In genomic region chr6:31827286-31828079, GRCh38 we compare ENCODE assay signal across 1 cellular context.
TF ChIP-seq lines count a peak whose summit lies in the region.

Gene HSPA1B, plus strand, starts transcription at chr6:31827738. Its CDS starts 213 bp downstream, at chr6:31827951.

TF ChIP-seq in Ishikawa, 13 proteins besides CTCF, POLR2A, EP300 and RAD21 (continued from another document):
- TF ChIP-seq, protein P1, sequence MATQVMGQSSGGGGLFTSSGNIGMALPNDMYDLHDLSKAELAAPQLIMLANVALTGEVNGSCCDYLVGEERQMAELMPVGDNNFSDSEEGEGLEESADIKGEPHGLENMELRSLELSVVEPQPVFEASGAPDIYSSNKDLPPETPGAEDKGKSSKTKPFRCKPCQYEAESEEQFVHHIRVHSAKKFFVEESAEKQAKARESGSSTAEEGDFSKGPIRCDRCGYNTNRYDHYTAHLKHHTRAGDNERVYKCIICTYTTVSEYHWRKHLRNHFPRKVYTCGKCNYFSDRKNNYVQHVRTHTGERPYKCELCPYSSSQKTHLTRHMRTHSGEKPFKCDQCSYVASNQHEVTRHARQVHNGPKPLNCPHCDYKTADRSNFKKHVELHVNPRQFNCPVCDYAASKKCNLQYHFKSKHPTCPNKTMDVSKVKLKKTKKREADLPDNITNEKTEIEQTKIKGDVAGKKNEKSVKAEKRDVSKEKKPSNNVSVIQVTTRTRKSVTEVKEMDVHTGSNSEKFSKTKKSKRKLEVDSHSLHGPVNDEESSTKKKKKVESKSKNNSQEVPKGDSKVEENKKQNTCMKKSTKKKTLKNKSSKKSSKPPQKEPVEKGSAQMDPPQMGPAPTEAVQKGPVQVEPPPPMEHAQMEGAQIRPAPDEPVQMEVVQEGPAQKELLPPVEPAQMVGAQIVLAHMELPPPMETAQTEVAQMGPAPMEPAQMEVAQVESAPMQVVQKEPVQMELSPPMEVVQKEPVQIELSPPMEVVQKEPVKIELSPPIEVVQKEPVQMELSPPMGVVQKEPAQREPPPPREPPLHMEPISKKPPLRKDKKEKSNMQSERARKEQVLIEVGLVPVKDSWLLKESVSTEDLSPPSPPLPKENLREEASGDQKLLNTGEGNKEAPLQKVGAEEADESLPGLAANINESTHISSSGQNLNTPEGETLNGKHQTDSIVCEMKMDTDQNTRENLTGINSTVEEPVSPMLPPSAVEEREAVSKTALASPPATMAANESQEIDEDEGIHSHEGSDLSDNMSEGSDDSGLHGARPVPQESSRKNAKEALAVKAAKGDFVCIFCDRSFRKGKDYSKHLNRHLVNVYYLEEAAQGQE (IDR thresholded peaks at IDR 0.05; ENCODE audit: low read depth), result no peak
